ENCODE assay signal across 8 cellular contexts in genomic region chr18:10213526-10213925, GRCh38.
DNase-seq lines count a peak whose midpoint lies in the region; ATAC-seq, FAIRE-seq and TF ChIP-seq lines count a peak whose summit lies in the region.

No MANE protein-coding gene starts in this region.

- ATAC-seq in GM21786 (IDR thresholded peaks at IDR 0.05; ENCODE audit: unreplicated experiment) (peak; percentile 84), K562 (no peak), upper lobe of right lung (peak; percentile 92), GM19351 (IDR thresholded peaks at IDR 0.05; ENCODE audit: unreplicated experiment) (no peak)

- no peak overlapping the region for H3K4me2 ChIP-seq in K562 (ENCODE audit: insufficient read depth, low read length)

- TF ChIP-seq EP300 in K562 (IDR thresholded peaks at IDR 0.05; ENCODE audit: low read length) = no peak

- H3K27me3 ChIP-seq in K562 (ENCODE audit: control insufficient read depth in 2 of 2, insufficient read depth in 2 of 2, low read length in 2 of 2) = peaks cover 0 to under 1% of the 10 kb centered on the region in 2 experiments; a peak in 1 of 5 replicates
- no peaks in the 10 kb centered on the region for H3K27me3 ChIP-seq in upper lobe of right lung

- intact Hi-C loops in K562 (cut with micrococcal nuclease) = no loop called here
- intact Hi-C loops in upper lobe of right lung (cut with DNase I) = no loop called here

- H3K79me2 ChIP-seq in K562 (ENCODE audit: control insufficient read depth, insufficient read depth, low read length) = no peaks in the 10 kb centered on the region

- TF ChIP-seq CTCF in GM12865 (IDR thresholded peaks at IDR 0.05; ENCODE audit: insufficient read depth, low read depth, low read length, missing control alignments) = no peak
- no peak for TF ChIP-seq CTCF in K562 (IDR thresholded peaks at IDR 0.05 in 2 of 3, conservative IDR thresholded peaks at IDR 0.05 in 1 of 3; ENCODE audit: insufficient read depth in 2 of 3, low read depth in 1 of 3, low read length in 3 of 3)
- TF ChIP-seq CTCF in upper lobe of right lung (IDR thresholded peaks at IDR 0.05) = no peak

- in situ Hi-C loops in K562 (cut with MboI) = no loop called here

- no peak overlapping the region for H2AFZ ChIP-seq in K562 (ENCODE audit: low read depth, low read length)

- no peak for TF ChIP-seq RAD21 in K562 (CRISPR knock-in tag; conservative IDR thresholded peaks at IDR 0.05 in 1 of 2, IDR thresholded peaks at IDR 0.05 in 1 of 2)

- peak; percentile 62 for DNase-seq in GM12865 (ENCODE audit: low read depth)
- DNase-seq in MV-4-11 (lab: John Stamatoyannopoulos, UW) = peak; percentile 97
- no peak for DNase-seq in K562 (ENCODE audit: extremely low read depth in 1 of 4, low spot score in 3 of 4)
- DNase-seq in upper lobe of right lung = no peak
- DNase-seq in HTR-8/SVneo (ENCODE audit: insufficient read length, low spot score) = no peak
- no peak for DNase-seq in amniotic stem cell (lab: John Stamatoyannopoulos, UW)

- no TSS peak for BruUV-seq in K562 (replicated peaks; lab: Mats Ljungman, UMichigan)

- 0% methylated on average over 3 of the region's 3 CpGs for WGBS in K562 (ENCODE audit: insufficient coverage, low coverage, missing lambda C conversion rate)

- H3K4me1 ChIP-seq in K562 (replicated peaks in 1 of 2; ENCODE audit: control insufficient read depth in 2 of 2, insufficient read depth in 2 of 2, low read length in 2 of 2) (no peaks in the 10 kb centered on the region), upper lobe of right lung (peaks cover 14% of the 10 kb centered on the region)

- H3K9me3 ChIP-seq in K562 (replicated peaks; ENCODE audit: control insufficient read depth, insufficient read depth, low read depth, low read length) (no peaks in the 10 kb centered on the region), upper lobe of right lung (peaks cover 5% of the 10 kb centered on the region)

- H3K36me3 ChIP-seq in K562 (ENCODE audit: control insufficient read depth, insufficient read depth, low read length) (no peaks in the 10 kb centered on the region), upper lobe of right lung (no peaks in the 10 kb centered on the region)

- no peak overlapping the region for H3K4me3 ChIP-seq in GM12865 (ENCODE audit: low read depth, low read length)
- H3K4me3 ChIP-seq in K562 = no peak overlapping the region
- no peak overlapping the region for H3K4me3 ChIP-seq in upper lobe of right lung

- no peak overlapping the region for H3K27ac ChIP-seq in K562 (ENCODE audit: extremely low read depth, low read depth, low read length)
- peak overlapping the region; percentile 33 for H3K27ac ChIP-seq in upper lobe of right lung

- no peak for TF ChIP-seq POLR2A in K562 (conservative IDR thresholded peaks at IDR 0.05)

- POLR2A ChIA-PET in K562 (lab: Yijun Ruan, JAX) = interaction anchor here (1.0 kb wide), 1 partner anchor 11 kb away, joined by 3 read pairs; no protein-coding TSS in a partner anchor

- no peak overlapping the region for H3K9ac ChIP-seq in K562 (ENCODE audit: insufficient read depth in 1 of 2, low read depth in 2 of 2, low read length in 2 of 2)

- H3K9me1 ChIP-seq in K562 (ENCODE audit: control insufficient read depth, insufficient read depth, low read length) = no peaks in the 10 kb centered on the region

- peak; percentile 65 for FAIRE-seq in K562 (lab: Jason Lieb, UNC)
- FAIRE-seq in HTR-8/SVneo (lab: Jason Lieb, UNC) = no peak

- CTCF ChIA-PET in K562 (lab: Yijun Ruan, JAX; ENCODE audit: low intra/inter-chr PET ratio) = no interaction called here

- H4K20me1 ChIP-seq in K562 (replicated peaks; ENCODE audit: control insufficient read depth, insufficient read depth, low read length) = no peaks in the 10 kb centered on the region

TF ChIP-seq in K562, 482 proteins besides CTCF, POLR2A, EP300 and RAD21:
- no peak for TF ChIP-seq CHD1 (IDR thresholded peaks at IDR 0.05; ENCODE audit: low read length)
- TF ChIP-seq XRCC5 (IDR thresholded peaks at IDR 0.05; ENCODE audit: low read depth, low read length) = no peak
- no peak for TF ChIP-seq ZNF274 (IDR thresholded peaks at IDR 0.05; ENCODE audit: borderline replicate concordance, low read depth, low read length)
- peak; percentile 91 for TF ChIP-seq SPI1 (IDR thresholded peaks at IDR 0.05; ENCODE audit: borderline replicate concordance, low read depth, low read length)
- peak in 1 of 2 experiments; percentile 65; a peak in 2 of 4 replicates for TF ChIP-seq FOXA3 (CRISPR knock-in tag; conservative IDR thresholded peaks at IDR 0.05 in 1 of 2, IDR thresholded peaks at IDR 0.05 in 1 of 2)
- 0 out of 2 replicates have a peak, but pooled peaks have one; percentile 24 for TF ChIP-seq CEBPB (tag; IDR thresholded peaks at IDR 0.05)

Comparison
In these comparisons a context has a peak if more than half of its experiments do, and no peak if none do; other contexts are left out.
1. DNase-seq: peak in GM12865 (single experiment) and MV-4-11 (single experiment); none in K562 (0 of 4), upper lobe of right lung (single experiment), HTR-8/SVneo (single experiment) and amniotic stem cell (single experiment).
2. ATAC-seq: peak in GM21786 (single experiment) and upper lobe of right lung (single experiment); none in K562 (single experiment) and GM19351 (single experiment).